ENCODE assay signal across 17 cellular contexts in genomic region chr10:117646718-117647117, GRCh38.
DNase-seq lines count a peak whose midpoint lies in the region; TF ChIP-seq lines count a peak whose summit lies in the region.
"Had no signal": no experiment of that assay in that cellular context is flagged by ENCODE, and none has a peak within 500 bp of the region (broad histone marks: within the 10 kb centered on the region; RNA-seq: fewer than 3 reads in every experiment).

No MANE protein-coding gene starts in this region.

- H3K4me3 Mint-ChIP-seq in MCF 10A (ENCODE audit: unreplicated experiment): no peak overlapping the region
- H3K4me3 Mint-ChIP-seq: B cell; CD4-positive, alpha-beta T cell; CD8-positive, alpha-beta T cell had no signal

- TF ChIP-seq CTCF in MCF 10A (IDR thresholded peaks at IDR 0.05; ENCODE audit: unreplicated experiment): no peak

- H3K27ac Mint-ChIP-seq in MCF 10A (ENCODE audit: low read depth, unreplicated experiment): no peak overlapping the region
- H3K27ac Mint-ChIP-seq: B cell; CD4-positive, alpha-beta T cell; CD8-positive, alpha-beta T cell had no signal

- DNase-seq in D341Med (ENCODE audit: low spot score) (peak; percentile 44), G401 (ENCODE audit: low spot score) (peak; percentile 56), NCI-H2171 treated with DMSO at 0.1 percent for 48 hours (lab: John Stamatoyannopoulos, UW) (peak; percentile 76), cerebellum (ENCODE audit: low spot score) (peak; percentile 14), HuH-7.5 (ENCODE audit: low spot score) (no peak), MCF 10A (ENCODE audit: unreplicated experiment) (no peak), AG08395 (ENCODE audit: low spot score) (no peak)
- DNase-seq: 8988T; ACHN; AML-193; Caco-2; Calu3; CD4-positive, alpha-beta T cell; CD8-positive, alpha-beta T cell; DMS79 treated with DMSO at 0.1 percent for 48 hours; GDM1 had no signal

- in situ Hi-C loops in G401 (cut with HindIII; ENCODE audit: low sequenced_read_pairs): no loop called here

- no peaks in the 10 kb centered on the region for H3K9me3 Mint-ChIP-seq in MCF 10A (ENCODE audit: unreplicated experiment)

- H3K4me1 Mint-ChIP-seq in MCF 10A (ENCODE audit: insufficient read depth, unreplicated experiment): peaks cover under 1% of the 10 kb centered on the region
- H3K4me1 Mint-ChIP-seq: B cell had no signal

- POLR2A ChIA-PET in MCF 10A (lab: Yijun Ruan, JAX): interaction anchor here (0.9 kb wide), 1 partner anchor 30 kb away, joined by 3 read pairs; no protein-coding TSS in a partner anchor

- intact Hi-C loops in MCF 10A (cut with micrococcal nuclease): no loop called here

- CTCF ChIA-PET in MCF 10A (lab: Yijun Ruan, JAX): interaction anchor here (0.7 to 1.0 kb wide), 2 partner anchors 150 to 855 kb away, joined by 3 read pairs; no protein-coding TSS in a partner anchor

- H3K36me3 Mint-ChIP-seq in MCF 10A (ENCODE audit: insufficient read depth, unreplicated experiment): no peaks in the 10 kb centered on the region
- H3K36me3 Mint-ChIP-seq: CD8-positive, alpha-beta T cell had no signal

- BruUV-seq in MCF 10A (replicated peaks; lab: Mats Ljungman, UMichigan): no TSS peak

- no peaks in the 10 kb centered on the region for H3K27me3 Mint-ChIP-seq in MCF 10A (ENCODE audit: insufficient read depth, unreplicated experiment)

Comparison
In these comparisons a context has a peak if more than half of its experiments do, and no peak if none do; other contexts are left out.
1. DNase-seq: peak in D341Med (single experiment), G401 (single experiment), NCI-H2171 treated with DMSO at 0.1 percent for 48 hours (single experiment) and cerebellum (single experiment); none in HuH-7.5 (single experiment), MCF 10A (single experiment) and AG08395 (single experiment).